Comparison of ENCODE assay signal across 8 cellular contexts in the genomic region with DNA sequence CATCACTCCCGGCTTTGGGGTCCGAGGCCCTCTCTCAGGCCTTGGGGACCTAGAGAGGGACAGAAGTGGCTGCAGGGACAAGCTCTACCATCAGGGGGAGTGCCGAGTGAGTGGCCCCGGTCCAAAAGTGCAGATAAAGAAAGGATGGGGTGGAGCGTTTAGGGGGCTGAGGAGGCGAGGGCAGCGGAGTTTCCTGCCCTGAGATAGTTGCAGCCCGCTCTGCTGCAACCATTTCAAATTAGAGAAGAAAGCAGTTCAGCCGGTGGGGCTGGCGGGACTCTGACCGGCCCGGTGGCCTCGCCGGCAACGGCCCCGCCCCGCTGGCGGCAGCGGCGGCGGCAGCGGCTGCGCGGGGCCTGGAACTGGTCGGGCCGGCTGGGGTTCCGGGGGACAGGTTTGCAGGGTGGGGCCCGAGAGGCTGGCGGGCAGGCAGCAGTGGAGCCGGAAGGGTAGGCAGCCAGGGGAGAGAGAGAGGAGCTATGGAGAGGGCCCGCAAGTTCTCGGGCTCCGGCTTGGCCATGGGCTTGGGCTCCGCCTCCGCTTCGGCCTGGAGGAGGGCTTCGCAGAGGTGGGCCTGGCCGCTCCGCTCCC. TPM values are rescaled to one million over a fixed set of nuclear protein-coding genes. Genes with fewer than 3 reads are reported as not detected.
DNase-seq lines count a peak whose midpoint lies in the region; ATAC-seq, FAIRE-seq and TF ChIP-seq lines count a peak whose summit lies in the region.

No MANE protein-coding gene starts in this region.

- peak; percentile 50 for TF ChIP-seq CTCF in kidney (IDR thresholded peaks at IDR 0.05; ENCODE audit: borderline replicate concordance, extremely low read depth, insufficient read depth)

- no peaks in the 10 kb centered on the region for H3K36me3 ChIP-seq in kidney (ENCODE audit: control insufficient read depth in 1 of 2, insufficient read depth in 2 of 2, low read length in 2 of 2)

- intact Hi-C loops in kidney (cut with DNase I), result no loop called here

- no peak for FAIRE-seq in kidney (lab: Jason Lieb, UNC)

- H3K9me3 ChIP-seq in kidney (ENCODE audit: control insufficient read depth in 1 of 2, low read length in 2 of 2), result no peaks in the 10 kb centered on the region

- H3K4me1 ChIP-seq in kidney (ENCODE audit: control insufficient read depth in 1 of 2, insufficient read depth in 1 of 2, low read depth in 1 of 2, low read length in 2 of 2), result peaks cover 0 to 3% of the 10 kb centered on the region in 2 donors

- peak overlapping the region; percentile 54 to 63 for H3K4me3 ChIP-seq in kidney (ENCODE audit: low read length in 2 of 2)

- peak; percentile 64 for DNase-seq in D341Med (ENCODE audit: low spot score)
- peak; percentile 52 for DNase-seq in LoVo (ENCODE audit: low spot score)
- DNase-seq in T1000 (lab: John Stamatoyannopoulos, UW), result peak; percentile 35
- DNase-seq in T47D (ENCODE audit: low read depth in 1 of 2, low spot score in 1 of 2), result peak; percentile 39 to 57
- DNase-seq in kidney, result peak; percentile 82
- peak; percentile 45 to 53 for DNase-seq in stimulated activated CD4-positive, alpha-beta T cell treated with anti-CD3 and anti-CD28 coated beads, Interleukin-1b, Interleukin-23, amount 100 ng/mL, for 4 hours (ENCODE audit: low read depth in 2 of 2)

- ATAC-seq in GM21515 (IDR thresholded peaks at IDR 0.05; ENCODE audit: unreplicated experiment) (peak; percentile 41), HG03108 (IDR thresholded peaks at IDR 0.05; ENCODE audit: unreplicated experiment) (no peak)

- peak overlapping the region in 1 of 2 donors; percentile 40 for H3K9ac ChIP-seq in kidney (ENCODE audit: low read length in 2 of 2)

- in situ Hi-C loops in T47D (cut with HindIII; ENCODE audit: low pct_unique_long_range_greater_than_20kb, low sequenced_read_pairs), result no loop called here

- H3K27ac ChIP-seq in kidney (ENCODE audit: low read depth in 2 of 2, low read length in 2 of 2), result no peak overlapping the region

RNA-seq across cellular contexts. Expression of a gene that starts 7.6 kb away (rescaled TPM):
- 38.3 TPM for total RNA-seq in kidney
- 14.2 TPM for polyA plus RNA-seq in kidney (ENCODE audit: insufficient read depth, low read depth, low replicate concordance)

RNA-seq across cellular contexts. Expression of a gene that starts 29.1 kb away (rescaled TPM):
- total RNA-seq in kidney, result 7.0 TPM
- polyA plus RNA-seq in kidney (ENCODE audit: insufficient read depth, low read depth, low replicate concordance), result 2.5 TPM
